Comparison of ENCODE assay signal across 1 cellular context in genomic region chr2:173130521-173131467, GRCh38.
TF ChIP-seq lines count a peak whose summit lies in the region.

No MANE protein-coding gene starts in this region.

TF ChIP-seq in SK-N-SH treated with all-trans-retinoic acid at 6 μM for 48 hours, 23 proteins besides CTCF, POLR2A, EP300 and RAD21 (continued from another document):
- no peak for TF ChIP-seq POU6F1 (CRISPR knock-in tag; IDR thresholded peaks at IDR 0.05; ENCODE audit: borderline replicate concordance, low read depth)
- no peak for TF ChIP-seq ZFP30 (CRISPR knock-in tag; IDR thresholded peaks at IDR 0.05)
- TF ChIP-seq SNAI2 (CRISPR knock-in tag; IDR thresholded peaks at IDR 0.05), result no peak
- TF ChIP-seq ZNF8 (CRISPR knock-in tag; IDR thresholded peaks at IDR 0.05), result no peak
- TF ChIP-seq ESRRG (CRISPR knock-in tag; IDR thresholded peaks at IDR 0.05), result no peak
- TF ChIP-seq ZNF70 (CRISPR knock-in tag; IDR thresholded peaks at IDR 0.05), result no peak
- no peak for TF ChIP-seq OSR1 (CRISPR knock-in tag; IDR thresholded peaks at IDR 0.05)
- no peak for TF ChIP-seq ARNTL (CRISPR knock-in tag; IDR thresholded peaks at IDR 0.05; ENCODE audit: borderline replicate concordance, low read depth)
- no peak for TF ChIP-seq ISL1 (CRISPR knock-in tag; IDR thresholded peaks at IDR 0.05)
- no peak for TF ChIP-seq TCF4 (CRISPR knock-in tag; IDR thresholded peaks at IDR 0.05; ENCODE audit: borderline replicate concordance)
- TF ChIP-seq ZC3H10 (CRISPR knock-in tag; IDR thresholded peaks at IDR 0.05), result no peak
- TF ChIP-seq ZNF565 (CRISPR knock-in tag; conservative IDR thresholded peaks at IDR 0.05; ENCODE audit: low read depth), result no peak
- no peak for TF ChIP-seq CSRNP3 (CRISPR knock-in tag; IDR thresholded peaks at IDR 0.05)
